Comparison of ENCODE assay signal across 2 cellular contexts in genomic region chr11:66840317-66841091, GRCh38.
TF ChIP-seq lines count a peak whose summit lies in the region.

No MANE protein-coding gene starts in this region.

TF ChIP-seq in HepG2, 621 proteins besides CTCF, POLR2A, EP300 and RAD21:
- TF ChIP-seq ZNF687 (CRISPR knock-in tag; IDR thresholded peaks at IDR 0.05), result no peak
- TF ChIP-seq FOXP1 (IDR thresholded peaks at IDR 0.05), result no peak
- no peak for TF ChIP-seq FOXP1 (CRISPR knock-in tag; IDR thresholded peaks at IDR 0.05)

TF ChIP-seq in SK-N-SH treated with all-trans-retinoic acid at 6 μM for 48 hours, 23 proteins besides CTCF, POLR2A, EP300 and RAD21:
- TF ChIP-seq PPARA (CRISPR knock-in tag; IDR thresholded peaks at IDR 0.05; ENCODE audit: borderline replicate concordance) (no peak), BACH2 (CRISPR knock-in tag; IDR thresholded peaks at IDR 0.05; ENCODE audit: borderline replicate concordance) (no peak), ZFP3 (CRISPR knock-in tag; IDR thresholded peaks at IDR 0.05) (no peak), CREB5 (CRISPR knock-in tag; IDR thresholded peaks at IDR 0.05; ENCODE audit: low read depth) (no peak), GLIS3 (CRISPR knock-in tag; IDR thresholded peaks at IDR 0.05) (no peak)
